Comparison of ENCODE assay signal across 12 cellular contexts in genomic region chr11:117171648-117172051, GRCh38. TPM values are rescaled to one million over a fixed set of nuclear protein-coding genes. Genes with fewer than 3 reads are reported as not detected.
DNase-seq lines count a peak whose midpoint lies in the region; ATAC-seq and TF ChIP-seq lines count a peak whose summit lies in the region.
"Had no signal": no experiment of that assay in that cellular context is flagged by ENCODE, and none has a peak within 500 bp of the region (broad histone marks: within the 10 kb centered on the region; RNA-seq: fewer than 3 reads in every experiment).

No MANE protein-coding gene starts in this region.

- H3K4me2 ChIP-seq in GM23338 (no peak overlapping the region), hepatocyte (no peak overlapping the region), OCI-LY7 (ENCODE audit: low read length) (no peak overlapping the region)

- no TSS peak for BruUV-seq in OCI-LY7 (replicated peaks; lab: Mats Ljungman, UMichigan)

- peaks cover 13% of the 10 kb centered on the region; the same call in 2 of the 3 replicates for H3K4me1 Mint-ChIP-seq in GM23338
- peaks cover 14% of the 10 kb centered on the region for H3K4me1 Mint-ChIP-seq in activated naive CD8-positive, alpha-beta T cell treated with anti-CD3 and anti-CD28 coated beads for 36 hours
- peaks cover 18% of the 10 kb centered on the region for H3K4me1 Mint-ChIP-seq in chondrocyte (ENCODE audit: low read depth)

- no peaks in the 10 kb centered on the region; the same call in 1 of the 2 replicates for H3K79me2 ChIP-seq in GM23338 (replicated peaks; ENCODE audit: insufficient read depth)
- peaks cover 8% of the 10 kb centered on the region for H3K79me2 ChIP-seq in hepatocyte
- H3K79me2 ChIP-seq in OCI-LY7 (ENCODE audit: insufficient read depth, low read depth, low read length), result no peaks in the 10 kb centered on the region

- no peak for TF ChIP-seq CTCF in GM23338 (conservative IDR thresholded peaks at IDR 0.05; ENCODE audit: low read depth in 2 of 2)
- no peak for TF ChIP-seq CTCF in hepatocyte (IDR thresholded peaks at IDR 0.05; ENCODE audit: poor library complexity)
- no peak for TF ChIP-seq CTCF in gastrocnemius medialis (IDR thresholded peaks at IDR 0.05 in 4 of 5, conservative IDR thresholded peaks at IDR 0.05 in 1 of 5)
- no peak for TF ChIP-seq CTCF in chondrocyte (IDR thresholded peaks at IDR 0.05)
- no peak for TF ChIP-seq CTCF in OCI-LY7 (conservative IDR thresholded peaks at IDR 0.05; ENCODE audit: low read length)

- no peaks in the 10 kb centered on the region for H3K27me3 ChIP-seq in GM23338 (ENCODE audit: insufficient read depth)
- H3K27me3 ChIP-seq in hepatocyte, result no peaks in the 10 kb centered on the region
- H3K27me3 ChIP-seq in gastrocnemius medialis, result no peaks in the 10 kb centered on the region

- H3K4me3 ChIP-seq in GM23338 (no peak overlapping the region), hepatocyte (no peak overlapping the region), gastrocnemius medialis (no peak overlapping the region), OCI-LY7 (ENCODE audit: low read depth, low read length, poor library complexity, severe bottlenecking) (no peak overlapping the region)

- H4K20me1 ChIP-seq in GM23338 (replicated peaks; ENCODE audit: insufficient read depth) (peaks cover 18% of the 10 kb centered on the region; the same call in 1 of the 2 replicates), hepatocyte (ENCODE audit: insufficient read depth, poor library complexity, severe bottlenecking) (peaks cover 6% of the 10 kb centered on the region), OCI-LY7 (ENCODE audit: insufficient read depth, low read length) (no peaks in the 10 kb centered on the region)

- WGBS in hepatocyte (ENCODE audit: low lambda C conversion rate, missing lambda C conversion rate), result 46% methylated on average over 4 of the region's 4 CpGs

- no peak for TF ChIP-seq POLR2A in gastrocnemius medialis (IDR thresholded peaks at IDR 0.05)

- H3F3A ChIP-seq in GM23338 (replicated peaks; ENCODE audit: low read depth), result 0 out of 2 replicates have a peak, but pooled peaks cover 10% of the 10 kb centered on the region

- peaks cover 23% of the 10 kb centered on the region for H3K36me3 ChIP-seq in GM23338 (ENCODE audit: insufficient read depth)
- H3K36me3 ChIP-seq in hepatocyte (replicated peaks; ENCODE audit: insufficient read depth, low read depth), result no peaks in the 10 kb centered on the region
- H3K36me3 ChIP-seq in gastrocnemius medialis, result peaks cover 0 to 24% of the 10 kb centered on the region in 2 donors
- H3K36me3 ChIP-seq in OCI-LY7 (ENCODE audit: insufficient read depth, low read length), result peaks cover 62% of the 10 kb centered on the region

- H3K27me3 Mint-ChIP-seq in GM23338 (ENCODE audit: insufficient read depth, low read depth, poor library complexity), result no peaks in the 10 kb centered on the region
- H3K27me3 Mint-ChIP-seq in activated naive CD8-positive, alpha-beta T cell treated with anti-CD3 and anti-CD28 coated beads for 36 hours, result no peaks in the 10 kb centered on the region
- no peaks in the 10 kb centered on the region for H3K27me3 Mint-ChIP-seq in chondrocyte (ENCODE audit: low read depth)

- no peaks in the 10 kb centered on the region for H3K9me3 Mint-ChIP-seq in GM23338
- H3K9me3 Mint-ChIP-seq in activated naive CD8-positive, alpha-beta T cell treated with anti-CD3 and anti-CD28 coated beads for 36 hours, result no peaks in the 10 kb centered on the region
- no peaks in the 10 kb centered on the region for H3K9me3 Mint-ChIP-seq in chondrocyte (ENCODE audit: low read depth)

- H2AFZ ChIP-seq in GM23338 (no peak overlapping the region), hepatocyte (no peak overlapping the region), OCI-LY7 (ENCODE audit: low read length) (no peak overlapping the region)

- H3K4me3 Mint-ChIP-seq in GM23338 (no peak overlapping the region), chondrocyte (ENCODE audit: unreplicated experiment) (no peak overlapping the region)
- H3K4me3 Mint-ChIP-seq in activated naive CD8-positive, alpha-beta T cell treated with anti-CD3 and anti-CD28 coated beads for 36 hours, result no peak overlapping the region

- peak; percentile 74 for ATAC-seq in GM23338
- ATAC-seq in gastrocnemius medialis, result peak in 1 of 2 donors; percentile 37
- ATAC-seq: Panc1 had no signal

- peaks cover 40% of the 10 kb centered on the region for H3K36me3 Mint-ChIP-seq in GM23338 (ENCODE audit: low read depth)
- H3K36me3 Mint-ChIP-seq in activated naive CD8-positive, alpha-beta T cell treated with anti-CD3 and anti-CD28 coated beads for 36 hours, result peaks cover 5% of the 10 kb centered on the region
- H3K36me3 Mint-ChIP-seq in chondrocyte (ENCODE audit: low read depth), result peaks cover 14% of the 10 kb centered on the region

- H3K27ac ChIP-seq in GM23338 (ENCODE audit: low read depth) (no peak overlapping the region; the same call in 1 of the 2 replicates), hepatocyte (peak overlapping the region; percentile 70), gastrocnemius medialis (peak overlapping the region; percentile 57 to 90 (median 76)), OCI-LY7 (ENCODE audit: low read depth, low read length, poor library complexity, severe bottlenecking) (no peak overlapping the region)

- peak overlapping the region; percentile 66 for H3K27ac Mint-ChIP-seq in GM23338
- peak overlapping the region; percentile 10 for H3K27ac Mint-ChIP-seq in activated naive CD8-positive, alpha-beta T cell treated with anti-CD3 and anti-CD28 coated beads for 36 hours
- H3K27ac Mint-ChIP-seq in chondrocyte (ENCODE audit: unreplicated experiment), result no peak overlapping the region

- CTCF ChIA-PET in OCI-LY7 (lab: Charles Lee; ENCODE audit: unreplicated experiment), result no interaction called here

- intact Hi-C loops in gastrocnemius medialis (cut with DNase I; ENCODE audit: low total_unique reads), result loop anchor here (2.0 to 10.0 kb wide), 2 partner anchors 27 to 153 kb away; partner anchors contain the start of genes CEP164 and PAFAH1B2
- intact Hi-C loops in OCI-LY7 (cut with micrococcal nuclease; ENCODE audit: unreplicated experiment), result no loop called here

- no peak for DNase-seq in GM23338 (ENCODE audit: low spot score)
- DNase-seq in activated naive CD8-positive, alpha-beta T cell treated with anti-CD3 and anti-CD28 coated beads for 36 hours, result no peak
- DNase-seq in hepatocyte (ENCODE audit: low spot score), result peak; percentile 42
- DNase-seq in gastrocnemius medialis, result no peak
- DNase-seq in ecto neural progenitor cell (ENCODE audit: low spot score), result no peak
- no peak for DNase-seq in putamen (ENCODE audit: low spot score)
- no peak for DNase-seq in chondrocyte (ENCODE audit: low spot score)
- no peak for DNase-seq in OCI-LY7 (ENCODE audit: low spot score)
- DNase-seq: foreskin melanocyte; NCI-H1048; stimulated activated CD4-positive, alpha-beta T cell treated with anti-CD3 and anti-CD28 coated beads, Interleukin-4, amount 100 ng/mL, for 24 hours had no signal

- no peaks in the 10 kb centered on the region for H3K4me1 ChIP-seq in GM23338 (ENCODE audit: insufficient read depth)
- peaks cover 17% of the 10 kb centered on the region for H3K4me1 ChIP-seq in hepatocyte (ENCODE audit: insufficient read depth)
- H3K4me1 ChIP-seq in gastrocnemius medialis, result peaks cover 38 to 48% of the 10 kb centered on the region in 2 donors
- no peaks in the 10 kb centered on the region for H3K4me1 ChIP-seq in OCI-LY7 (ENCODE audit: insufficient read depth, low read length, poor library complexity, severe bottlenecking)

- H3K9me3 ChIP-seq in hepatocyte (ENCODE audit: low read depth) (no peaks in the 10 kb centered on the region), gastrocnemius medialis (no peaks in the 10 kb centered on the region), OCI-LY7 (ENCODE audit: low read length) (no peaks in the 10 kb centered on the region)

- POLR2A ChIA-PET in OCI-LY7 (lab: Charles Lee), result interaction anchor here (0.7 to 2.6 kb wide), 3 partner anchors 9 to 403 kb away, joined by 3 to 9 read pairs (median 9); no protein-coding TSS in a partner anchor

- in situ Hi-C loops in gastrocnemius medialis (cut with MboI; ENCODE audit: low sequenced_read_pairs in 4 of 4), result no loop called here

- H3K9me2 ChIP-seq in GM23338 (ENCODE audit: insufficient read depth) (no peaks in the 10 kb centered on the region), hepatocyte (replicated peaks; ENCODE audit: insufficient read depth) (no peaks in the 10 kb centered on the region), OCI-LY7 (ENCODE audit: insufficient read depth, low read length) (no peaks in the 10 kb centered on the region)

RNA-seq across cellular contexts. Expression of gene SIDT2, which starts 6.9 kb away (rescaled TPM):
- total RNA-seq in GM23338 (2014; rRNA removed; shearing (Covaris generic)), result 11.3 and 12.1 TPM in 2 replicates
- polyA plus RNA-seq in GM23338 (2016; fragmentation: Nextera tagmentation; extraction: Ambion mirVana) (7.5 and 9.2 TPM in 2 replicates), hepatocyte (16.7 and 19.9 TPM in 2 replicates)
- 1 to 10 TPM; 8.0 to 8.7 TPM for total RNA-seq in activated naive CD8-positive, alpha-beta T cell treated with anti-CD3 and anti-CD28 coated beads for 36 hours
- total RNA-seq in hepatocyte (27.1 and 32.0 TPM in 2 replicates), gastrocnemius medialis (10 to 100 TPM; 14.3 to 33.9 (median 17.7) TPM), chondrocyte (32.4 to 42.5 TPM (median 38.8 TPM) in 3 replicates), OCI-LY7 (2022) (30.6 and 37.7 TPM in 2 replicates)
- 18.3 and 18.6 TPM in 2 replicates for total RNA-seq in OCI-LY7 (2014; rRNA removed; shearing (Covaris generic))

RNA-seq across cellular contexts. Expression of gene TAGLN, which starts 27.5 kb away (rescaled TPM):
- total RNA-seq in GM23338 (2014; rRNA removed; shearing (Covaris generic)), result 130 and 138 TPM in 2 replicates
- polyA plus RNA-seq in GM23338 (2016; fragmentation: Nextera tagmentation; extraction: Ambion mirVana) (86.8 TPM in 2 replicates), hepatocyte (94.0 and 113 TPM in 2 replicates)
- 1 to 10 TPM; 2.0 TPM for total RNA-seq in activated naive CD8-positive, alpha-beta T cell treated with anti-CD3 and anti-CD28 coated beads for 36 hours
- total RNA-seq in hepatocyte (126 and 150 TPM in 2 replicates), gastrocnemius medialis (100 to 1,000 TPM in 3 of 4 donors, 10 to 100 TPM in 1; 27.4 to 191 (median 124) TPM), chondrocyte (854 to 4,666 TPM (median 4,556 TPM) in 3 replicates), OCI-LY7 (2022) (5.4 and 6.4 TPM in 2 replicates)
- 7.4 and 8.4 TPM in 2 replicates for total RNA-seq in OCI-LY7 (2014; rRNA removed; shearing (Covaris generic))

RNA-seq across cellular contexts. Expression of gene PAFAH1B2, which starts 27.6 kb away (rescaled TPM):
- 143 and 148 TPM in 2 replicates for total RNA-seq in GM23338 (2014; rRNA removed; shearing (Covaris generic))
- polyA plus RNA-seq in GM23338 (2016; fragmentation: Nextera tagmentation; extraction: Ambion mirVana) (74.1 and 87.5 TPM in 2 replicates), hepatocyte (30.8 and 31.0 TPM in 2 replicates)
- total RNA-seq in activated naive CD8-positive, alpha-beta T cell treated with anti-CD3 and anti-CD28 coated beads for 36 hours, result 10 to 100 TPM; 67.5 to 67.6 TPM
- total RNA-seq in hepatocyte (93.3 and 103 TPM in 2 replicates), gastrocnemius medialis (10 to 100 TPM; 25.8 to 52.3 (median 35.2) TPM), chondrocyte (85.4 to 98.0 TPM (median 90.5 TPM) in 3 replicates), OCI-LY7 (2022) (59.9 and 60.2 TPM in 2 replicates)
- total RNA-seq in OCI-LY7 (2014; rRNA removed; shearing (Covaris generic)), result 62.8 and 65.3 TPM in 2 replicates

Comparison
In these comparisons a context has a peak if more than half of its experiments do, and no peak if none do; other contexts are left out.
1. H3K27ac ChIP-seq: peak in hepatocyte (single experiment) and gastrocnemius medialis (4 of 4); none in GM23338 (single experiment) and OCI-LY7 (single experiment).